In the genomic region with DNA sequence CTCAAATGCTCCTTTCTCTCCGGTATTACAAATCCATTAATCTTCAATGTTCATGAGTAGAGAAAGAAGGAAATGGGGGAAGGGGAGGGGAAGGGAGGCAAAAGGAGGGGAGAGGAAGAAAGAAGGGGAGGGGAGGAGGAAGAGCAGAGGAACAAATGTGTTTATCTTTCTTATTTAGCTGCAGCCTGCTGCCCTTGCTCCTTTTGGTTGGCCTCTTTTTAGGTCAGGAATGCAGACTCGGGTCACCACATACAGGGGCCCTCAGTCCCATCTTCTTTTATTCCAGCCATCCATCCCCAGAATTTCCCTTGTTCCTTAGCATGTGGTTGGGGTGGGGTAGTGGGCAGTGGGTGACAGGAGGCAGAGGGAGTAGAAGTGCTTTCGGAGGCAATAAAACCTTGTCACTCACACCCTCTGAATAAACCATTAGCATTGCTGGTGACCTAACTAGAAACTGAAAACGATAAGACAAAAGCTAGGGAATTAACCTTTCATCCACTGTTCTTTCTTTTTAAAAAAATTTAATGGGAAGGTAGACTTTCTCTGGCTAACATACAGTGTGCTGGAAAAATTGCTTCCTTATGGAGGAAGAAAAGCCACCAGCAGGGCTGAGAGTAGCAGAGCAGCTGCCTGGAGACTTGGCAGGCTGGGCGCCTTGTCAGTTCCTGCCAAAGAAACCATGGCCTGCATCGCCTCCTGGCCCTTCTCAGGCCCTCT, we compare ENCODE assay signal across 12 cellular contexts. TPM values are rescaled to one million over a fixed set of nuclear protein-coding genes. Genes with fewer than 3 reads are reported as not detected.
DNase-seq lines count a peak whose midpoint lies in the region; ATAC-seq and TF ChIP-seq lines count a peak whose summit lies in the region.
"Had no signal": no experiment of that assay in that cellular context is flagged by ENCODE, and none has a peak within 500 bp of the region (broad histone marks: within the 10 kb centered on the region; RNA-seq: fewer than 3 reads in every experiment).

No MANE protein-coding gene starts in this region.

- ATAC-seq in GM19025 (IDR thresholded peaks at IDR 0.05; ENCODE audit: low read depth, unreplicated experiment), result peak; percentile 41
- peak; percentile 29 for ATAC-seq in activated T-helper 17 cell treated with anti-CD3 and anti-CD28 coated beads, Interleukin-2, amount 50 U/mL, for 72 hours (replicated peaks)
- peak in 3 of 4 donors; percentile 52 to 66 (median 65) for ATAC-seq in heart left ventricle
- ATAC-seq: activated CD8-positive, alpha-beta T cell treated with anti-CD3 and anti-CD28 coated beads for 36 hours had no signal

- no peaks in the 10 kb centered on the region for H3K27me3 ChIP-seq in heart left ventricle
- no peaks in the 10 kb centered on the region for H3K27me3 ChIP-seq in CD4-positive, alpha-beta memory T cell (ENCODE audit: insufficient read depth, low read length)

- peak in 1 of 12 donors; percentile 11 for TF ChIP-seq CTCF in heart left ventricle (IDR thresholded peaks at IDR 0.05)
- TF ChIP-seq CTCF in progenitor cell of endocrine pancreas (IDR thresholded peaks at IDR 0.05; ENCODE audit: unreplicated experiment), result no peak

- no peaks in the 10 kb centered on the region for H3K9me3 Mint-ChIP-seq in activated T-helper 17 cell treated with anti-CD3 and anti-CD28 coated beads, Interleukin-2, amount 50 U/mL, for 72 hours
- H3K9me3 Mint-ChIP-seq in progenitor cell of endocrine pancreas (ENCODE audit: low read depth), result peaks cover 4% of the 10 kb centered on the region
- H3K9me3 Mint-ChIP-seq in CD4-positive, alpha-beta memory T cell, result peaks cover 0 to 9% (median 3%) of the 10 kb centered on the region in 8 donors
- H3K9me3 Mint-ChIP-seq: activated CD8-positive, alpha-beta T cell treated with anti-CD3 and anti-CD28 coated beads for 36 hours had no signal

- H3K27me3 Mint-ChIP-seq in activated T-helper 17 cell treated with anti-CD3 and anti-CD28 coated beads, Interleukin-2, amount 50 U/mL, for 72 hours, result peaks cover 13% of the 10 kb centered on the region
- H3K27me3 Mint-ChIP-seq in progenitor cell of endocrine pancreas, result peaks cover 5% of the 10 kb centered on the region
- H3K27me3 Mint-ChIP-seq in CD4-positive, alpha-beta memory T cell, result peaks cover 3 to 5% of the 10 kb centered on the region in 2 donors

- H3K4me1 ChIP-seq in heart left ventricle, result peaks cover 0 to 20% (median 2%) of the 10 kb centered on the region in 12 donors
- H3K4me1 ChIP-seq in CD4-positive, alpha-beta memory T cell (ENCODE audit: insufficient read depth, low read length), result no peaks in the 10 kb centered on the region

- H3K27ac ChIP-seq in heart left ventricle, result peak overlapping the region in 3 of 12 donors; percentile 1 to 12 (median 9)
- H3K27ac ChIP-seq in CD4-positive, alpha-beta memory T cell (ENCODE audit: low read depth, low read length), result no peak overlapping the region
- H3K27ac ChIP-seq: HL-60 had no signal

- H3K36me3 ChIP-seq in heart left ventricle, result no peaks in the 10 kb centered on the region
- no peaks in the 10 kb centered on the region for H3K36me3 ChIP-seq in CD4-positive, alpha-beta memory T cell (ENCODE audit: insufficient read depth, low read length)

- peak in 4 of 5 donors; percentile 25 to 67 (median 44) for DNase-seq in heart left ventricle
- DNase-seq in progenitor cell of endocrine pancreas (ENCODE audit: low spot score, unreplicated experiment), result no peak
- DNase-seq in CD4-positive, alpha-beta memory T cell, result no peak
- DNase-seq in COLO829 (ENCODE audit: low spot score), result no peak
- DNase-seq in NK-92 (lab: John Stamatoyannopoulos, UW; ENCODE audit: unreplicated experiment), result no peak
- DNase-seq in T-helper 2 cell, result no peak
- DNase-seq: activated CD8-positive, alpha-beta T cell treated with anti-CD3 and anti-CD28 coated beads for 36 hours; NCI-H1694 had no signal

- intact Hi-C loops in heart left ventricle (cut with DNase I), result no loop called here
- intact Hi-C loops in CD4-positive, alpha-beta memory T cell (cut with micrococcal nuclease), result no loop called here

- no peaks in the 10 kb centered on the region for H3K4me1 Mint-ChIP-seq in activated T-helper 17 cell treated with anti-CD3 and anti-CD28 coated beads, Interleukin-2, amount 50 U/mL, for 72 hours
- H3K4me1 Mint-ChIP-seq in progenitor cell of endocrine pancreas (ENCODE audit: low read depth), result peaks cover 24% of the 10 kb centered on the region
- peaks cover 5 to 14% (median 8%) of the 10 kb centered on the region in 4 donors for H3K4me1 Mint-ChIP-seq in CD4-positive, alpha-beta memory T cell

- 39 to 58% (median 45%) methylated on average over 6 of the region's 6 CpGs for WGBS in heart left ventricle, 4 donors

- H3K36me3 Mint-ChIP-seq in activated T-helper 17 cell treated with anti-CD3 and anti-CD28 coated beads, Interleukin-2, amount 50 U/mL, for 72 hours (ENCODE audit: low read depth), result no peaks in the 10 kb centered on the region
- no peaks in the 10 kb centered on the region for H3K36me3 Mint-ChIP-seq in progenitor cell of endocrine pancreas (ENCODE audit: insufficient read depth)
- peaks cover 0 to under 1% of the 10 kb centered on the region in 2 donors for H3K36me3 Mint-ChIP-seq in CD4-positive, alpha-beta memory T cell

- no peak for TF ChIP-seq POLR2A in heart left ventricle (IDR thresholded peaks at IDR 0.05)

- H3K9me3 ChIP-seq in heart left ventricle, result no peaks in the 10 kb centered on the region
- no peaks in the 10 kb centered on the region for H3K9me3 ChIP-seq in CD4-positive, alpha-beta memory T cell (ENCODE audit: control insufficient read depth in 1 of 2, low read length in 2 of 2)

- H3K4me3 ChIP-seq in heart left ventricle, result no peak overlapping the region
- no peak overlapping the region for H3K4me3 ChIP-seq in CD4-positive, alpha-beta memory T cell (ENCODE audit: low read length in 2 of 2)

- POLR2A ChIA-PET in CD4-positive, alpha-beta memory T cell (lab: Charles Lee; ENCODE audit: partially characterized antibody), result no interaction called here

- no peak overlapping the region for H3K4me3 Mint-ChIP-seq in activated T-helper 17 cell treated with anti-CD3 and anti-CD28 coated beads, Interleukin-2, amount 50 U/mL, for 72 hours
- H3K4me3 Mint-ChIP-seq in progenitor cell of endocrine pancreas (ENCODE audit: low read depth), result no peak overlapping the region
- no peak overlapping the region for H3K4me3 Mint-ChIP-seq in CD4-positive, alpha-beta memory T cell
- H3K4me3 Mint-ChIP-seq: activated CD8-positive, alpha-beta T cell treated with anti-CD3 and anti-CD28 coated beads for 36 hours had no signal

- CTCF ChIA-PET in CD4-positive, alpha-beta memory T cell (lab: Charles Lee; ENCODE audit: partially characterized antibody), result no interaction called here

- no peak overlapping the region for H3K27ac Mint-ChIP-seq in activated T-helper 17 cell treated with anti-CD3 and anti-CD28 coated beads, Interleukin-2, amount 50 U/mL, for 72 hours
- H3K27ac Mint-ChIP-seq in progenitor cell of endocrine pancreas, result peak overlapping the region; percentile 84
- no peak overlapping the region for H3K27ac Mint-ChIP-seq in CD4-positive, alpha-beta memory T cell
- H3K27ac Mint-ChIP-seq: activated CD8-positive, alpha-beta T cell treated with anti-CD3 and anti-CD28 coated beads for 36 hours had no signal

RNA-seq across cellular contexts. Expression of gene PRLR, which starts 16.8 kb away (rescaled TPM):
- not detected for total RNA-seq in activated T-helper 17 cell treated with anti-CD3 and anti-CD28 coated beads, Interleukin-2, amount 50 U/mL, for 72 hours
- total RNA-seq in heart left ventricle (1 to 10 TPM in 5 of 9 donors, under 1 TPM in 4; 0.22 to 2.2 (median 1.1) TPM), progenitor cell of endocrine pancreas (5.7 and 7.6 TPM in 2 replicates)
- under 1 TPM; 0.08 to 0.11 TPM for polyA plus RNA-seq in heart left ventricle
- not detected for total RNA-seq in CD4-positive, alpha-beta memory T cell
- polyA plus RNA-seq in CD4-positive, alpha-beta memory T cell, result not detected
- total RNA-seq: activated CD8-positive, alpha-beta T cell treated with anti-CD3 and anti-CD28 coated beads for 36 hours; pulmonary artery endothelial cell had no signal

Comparison
In these comparisons a context has a peak if more than half of its experiments do, and no peak if none do; other contexts are left out.
1. DNase-seq: peak in heart left ventricle (4 of 5); none in progenitor cell of endocrine pancreas (single experiment), CD4-positive, alpha-beta memory T cell (0 of 5), COLO829 (single experiment), NK-92 (single experiment) and T-helper 2 cell (0 of 5).
2. Peak in every context shown above with its lines, with median percentiles within 50 percentile points of each other: ATAC-seq.